18 cellular contexts compared by ENCODE assay signal in the genomic region with DNA sequence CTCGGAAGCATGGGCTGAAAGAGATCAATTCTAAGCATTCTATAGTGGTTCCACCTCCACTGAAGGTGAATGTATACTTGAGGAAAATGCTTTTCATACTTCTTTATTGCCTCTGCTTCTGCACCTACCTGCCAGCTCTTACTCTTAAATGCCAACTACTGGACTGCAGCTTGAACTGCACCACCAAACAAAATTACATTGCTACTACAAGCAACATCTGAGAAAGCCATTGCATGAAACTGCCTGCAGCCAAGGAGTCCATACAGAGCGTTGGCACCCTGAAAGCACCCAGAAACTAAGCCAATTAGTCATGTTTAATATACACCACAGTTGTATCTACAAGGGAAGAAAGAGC.
DNase-seq lines count a peak whose midpoint lies in the region; ATAC-seq, FAIRE-seq and TF ChIP-seq lines count a peak whose summit lies in the region.
"Had no signal": no experiment of that assay in that cellular context is flagged by ENCODE, and none has a peak within 500 bp of the region (broad histone marks: within the 10 kb centered on the region; RNA-seq: fewer than 3 reads in every experiment).

No MANE protein-coding gene starts in this region.

- dilution Hi-C loops in keratinocyte (cut with MboI; ENCODE audit: extremely low pct_ligation_motif_present, low sequenced_read_pairs) = no loop called here

- FAIRE-seq in keratinocyte (lab: Jason Lieb, UNC) (no peak), HTR-8/SVneo (lab: Jason Lieb, UNC) (no peak)
- FAIRE-seq: H54 had no signal

- DNase-seq in cardiac muscle cell (ENCODE audit: low read depth in 1 of 2, low spot score in 1 of 2) (peak in 1 of 2 donors; percentile 5), heart right ventricle (no peak), OCI-M1 (lab: John Stamatoyannopoulos, UW) (peak; percentile 3), keratinocyte (ENCODE audit: low read depth, low spot score) (no peak), NCI-H774 (lab: John Stamatoyannopoulos, UW) (no peak), NCI-H446 treated with DMSO at 0.1 percent for 48 hours (lab: John Stamatoyannopoulos, UW) (no peak), HTR-8/SVneo (ENCODE audit: insufficient read length, low spot score) (no peak)
- DNase-seq: ACHN; C1 segment of cervical spinal cord; CD8-positive, alpha-beta memory T cell; DND-41; NCI-H1105; NCI-H1694 treated with DMSO at 0.1 percent for 48 hours; NCI-H345; PC-9; SIG-M5 had no signal

- intact Hi-C loops in heart right ventricle (cut with DNase I) = no loop called here

- 80 to 85% methylated on average over 2 of the region's 2 CpGs for WGBS in heart right ventricle, 2 donors

- no peak overlapping the region for H3K9ac ChIP-seq in keratinocyte (ENCODE audit: control insufficient read depth, extremely low read depth, insufficient read depth, low read length)

- no peak overlapping the region for H3K4me3 ChIP-seq in cardiac muscle cell
- H3K4me3 ChIP-seq in heart right ventricle = no peak overlapping the region
- no peak overlapping the region for H3K4me3 ChIP-seq in keratinocyte (ENCODE audit: control insufficient read depth in 2 of 3, extremely low read depth in 1 of 3, insufficient read depth in 2 of 3, low read depth in 1 of 3, low read length in 3 of 3)
- H3K4me3 ChIP-seq: PC-9 had no signal

- H3K27me3 ChIP-seq in cardiac muscle cell = no peaks in the 10 kb centered on the region
- H3K27me3 ChIP-seq in heart right ventricle = no peaks in the 10 kb centered on the region
- no peaks in the 10 kb centered on the region for H3K27me3 ChIP-seq in keratinocyte (ENCODE audit: control insufficient read depth, extremely low read depth, insufficient read depth, low read length)

- ATAC-seq in heart right ventricle = no peak

- H3K4me1 ChIP-seq in cardiac muscle cell (ENCODE audit: low read depth) (no peaks in the 10 kb centered on the region), heart right ventricle (peaks cover 0 to 6% (median 0%) of the 10 kb centered on the region in 9 donors), keratinocyte (ENCODE audit: control insufficient read depth, extremely low read depth, insufficient read depth, low read length) (no peaks in the 10 kb centered on the region)

- H3K4me2 ChIP-seq in keratinocyte (ENCODE audit: control insufficient read depth, extremely low read depth, insufficient read depth, low read depth, low read length) = no peak overlapping the region
- H3K4me2 ChIP-seq: PC-9 had no signal

- no peaks in the 10 kb centered on the region for H3K79me2 ChIP-seq in keratinocyte (ENCODE audit: control insufficient read depth, insufficient read depth, low read length)

- H3K36me3 ChIP-seq in cardiac muscle cell (no peaks in the 10 kb centered on the region), heart right ventricle (no peaks in the 10 kb centered on the region), keratinocyte (ENCODE audit: control insufficient read depth in 2 of 2, extremely low read depth in 1 of 2, insufficient read depth in 2 of 2, low read length in 2 of 2) (no peaks in the 10 kb centered on the region)

- H3K9me3 ChIP-seq in cardiac muscle cell (ENCODE audit: low read depth) = no peaks in the 10 kb centered on the region
- peaks cover 0 to 17% (median 0%) of the 10 kb centered on the region in 11 donors for H3K9me3 ChIP-seq in heart right ventricle
- no peaks in the 10 kb centered on the region for H3K9me3 ChIP-seq in keratinocyte (ENCODE audit: control insufficient read depth, low read depth, low read length)

- H3K9me1 ChIP-seq in keratinocyte (ENCODE audit: control insufficient read depth, extremely low read depth, insufficient read depth, low read length) = no peaks in the 10 kb centered on the region

- no peak overlapping the region for H2AFZ ChIP-seq in keratinocyte (ENCODE audit: control insufficient read depth, low read length)
- H2AFZ ChIP-seq: PC-9 had no signal

- no peaks in the 10 kb centered on the region for H4K20me1 ChIP-seq in keratinocyte (ENCODE audit: control insufficient read depth, extremely low read depth, insufficient read depth, low read length)

- H3K27ac ChIP-seq in cardiac muscle cell (no peak overlapping the region), heart right ventricle (no peak overlapping the region), keratinocyte (ENCODE audit: control insufficient read depth, insufficient read depth, low read length) (no peak overlapping the region)
- H3K27ac ChIP-seq: PC-9, RWPE1 had no signal

- TF ChIP-seq CTCF in cardiac muscle cell (IDR thresholded peaks at IDR 0.05; ENCODE audit: low read depth, low read length) (peak; percentile 20), heart right ventricle (IDR thresholded peaks at IDR 0.05) (no peak), keratinocyte (optimal IDR thresholded peaks at IDR 0.05 in 1 of 3, IDR thresholded peaks at IDR 0.05 in 1 of 3, conservative IDR thresholded peaks at IDR 0.05 in 1 of 3; ENCODE audit: extremely low read depth in 1 of 3, insufficient read depth in 2 of 3, low read length in 3 of 3) (peak; percentile 12 to 47 (median 13))

Comparison
In these comparisons a context has a peak if more than half of its experiments do, and no peak if none do; other contexts are left out.
1. CTCF ChIP-seq: peak in cardiac muscle cell (single experiment) and keratinocyte (3 of 3); none in heart right ventricle (0 of 9).